In genomic region chr4:101306225-101306624, GRCh38 we compare ENCODE assay signal across 9 cellular contexts. TPM values are rescaled to one million over a fixed set of nuclear protein-coding genes. Genes with fewer than 3 reads are reported as not detected.
DNase-seq lines count a peak whose midpoint lies in the region; ATAC-seq, FAIRE-seq and TF ChIP-seq lines count a peak whose summit lies in the region.
"Had no signal": no experiment of that assay in that cellular context is flagged by ENCODE, and none has a peak within 500 bp of the region (broad histone marks: within the 10 kb centered on the region; RNA-seq: fewer than 3 reads in every experiment).

No MANE protein-coding gene starts in this region.

- no peak overlapping the region for H4K12ac ChIP-seq in trophoblast cell (ENCODE audit: low read depth, low read length)

- H3K4ac ChIP-seq in trophoblast cell (ENCODE audit: low read depth, low read length), result no peak overlapping the region

- H3K27me3 ChIP-seq in spleen (replicated peaks in 1 of 7) (no peaks in the 10 kb centered on the region), trophoblast cell (ENCODE audit: insufficient read depth, low read length) (no peaks in the 10 kb centered on the region)
- no peaks in the 10 kb centered on the region for H3K27me3 ChIP-seq in effector memory CD4-positive, alpha-beta T cell (replicated peaks; ENCODE audit: control insufficient read depth, insufficient read depth, low read length, poor library complexity, severe bottlenecking)

- no peak overlapping the region for H2BK5ac ChIP-seq in trophoblast cell (ENCODE audit: low read depth, low read length, poor library complexity)

- no peak overlapping the region for H2BK120ac ChIP-seq in trophoblast cell (ENCODE audit: insufficient read depth, low read length, poor library complexity)

- H3K36me3 ChIP-seq in spleen (no peaks in the 10 kb centered on the region), trophoblast cell (ENCODE audit: control insufficient read depth in 1 of 2, insufficient read depth in 2 of 2, low read length in 2 of 2) (no peaks in the 10 kb centered on the region)
- no peaks in the 10 kb centered on the region for H3K36me3 ChIP-seq in effector memory CD4-positive, alpha-beta T cell (ENCODE audit: control insufficient read depth, insufficient read depth, low read length)

- H3K27me3 Mint-ChIP-seq in osteocyte (ENCODE audit: unreplicated experiment), result no peaks in the 10 kb centered on the region

- intact Hi-C loops in spleen (cut with DNase I; ENCODE audit: low total_unique reads), result no loop called here

- H3K4me3 ChIP-seq in spleen, result no peak overlapping the region
- H3K4me3 ChIP-seq in effector memory CD4-positive, alpha-beta T cell (ENCODE audit: insufficient read depth, low read depth, low read length, poor library complexity, severe bottlenecking), result no peak overlapping the region
- H3K4me3 ChIP-seq in trophoblast cell (ENCODE audit: low read depth, low read length), result no peak overlapping the region

- H3K9ac ChIP-seq in trophoblast cell (ENCODE audit: low read length), result no peak overlapping the region

- H3K4me2 ChIP-seq in trophoblast cell (ENCODE audit: low read length), result no peak overlapping the region

- H4K8ac ChIP-seq in trophoblast cell (ENCODE audit: low read depth, low read length), result no peak overlapping the region

- TF ChIP-seq POLR2A in spleen (IDR thresholded peaks at IDR 0.05), result no peak

- TF ChIP-seq CTCF in osteocyte (IDR thresholded peaks at IDR 0.05) (no peak), spleen (IDR thresholded peaks at IDR 0.05 in 8 of 11, conservative IDR thresholded peaks at IDR 0.05 in 3 of 11) (no peak)

- DNase-seq in GM19239 (ENCODE audit: insufficient read length, low spot score), result no peak
- peak; percentile 8 for DNase-seq in UCSD-AML1 (lab: John Stamatoyannopoulos, UW; ENCODE audit: unreplicated experiment)
- no peak for DNase-seq in osteocyte (ENCODE audit: extremely low spot score, unreplicated experiment)
- DNase-seq in spleen, result no peak
- DNase-seq in DMS114 treated with DMSO at 0.1 percent for 48 hours (lab: John Stamatoyannopoulos, UW; ENCODE audit: unreplicated experiment), result no peak
- DNase-seq in effector memory CD4-positive, alpha-beta T cell, result no peak
- DNase-seq in trophoblast cell, result no peak
- DNase-seq: right cardiac atrium had no signal

- peak; percentile 80 for ATAC-seq in HG02870 (IDR thresholded peaks at IDR 0.05; ENCODE audit: unreplicated experiment)

- 43 to 54% (median 48%) methylated on average over 3 of the region's 3 CpGs for WGBS in spleen, 5 donors
- no CpG with 5 or more reads among the region's 3 CpGs for WGBS in trophoblast cell (ENCODE audit: extremely low coverage, insufficient coverage, insufficient read length)

- H3K79me2 ChIP-seq in trophoblast cell (ENCODE audit: control insufficient read depth, insufficient read depth, low read length, poor library complexity), result no peaks in the 10 kb centered on the region

- no peak overlapping the region for H3K23ac ChIP-seq in trophoblast cell (ENCODE audit: low read length)

- no peak overlapping the region for H4K91ac ChIP-seq in trophoblast cell (ENCODE audit: low read depth, low read length)

- no peak overlapping the region for H3K27ac Mint-ChIP-seq in osteocyte (ENCODE audit: unreplicated experiment)

- H2AK5ac ChIP-seq in trophoblast cell (ENCODE audit: low read length), result no peak overlapping the region

- H3K27ac ChIP-seq in spleen (no peak overlapping the region), trophoblast cell (ENCODE audit: low read depth, low read length) (no peak overlapping the region)
- H3K27ac ChIP-seq in effector memory CD4-positive, alpha-beta T cell (ENCODE audit: insufficient read depth, low read length, poor library complexity, severe bottlenecking), result no peak overlapping the region

- H3K9me3 Mint-ChIP-seq in osteocyte (ENCODE audit: unreplicated experiment), result no peaks in the 10 kb centered on the region

- H3K79me1 ChIP-seq in trophoblast cell (ENCODE audit: low read length), result no peaks in the 10 kb centered on the region

- H3K9me3 ChIP-seq in spleen, result no peaks in the 10 kb centered on the region
- H3K9me3 ChIP-seq in effector memory CD4-positive, alpha-beta T cell (ENCODE audit: control insufficient read depth, low read length), result no peaks in the 10 kb centered on the region
- no peaks in the 10 kb centered on the region for H3K9me3 ChIP-seq in trophoblast cell (ENCODE audit: insufficient read depth, low read depth, low read length)

- no peak overlapping the region for H2AFZ ChIP-seq in trophoblast cell (ENCODE audit: insufficient read depth, low read length, poor library complexity)

- peaks cover 27% of the 10 kb centered on the region for H3K4me1 Mint-ChIP-seq in osteocyte (ENCODE audit: unreplicated experiment)

- no peak overlapping the region for H3K14ac ChIP-seq in trophoblast cell (ENCODE audit: low read length)

- H3K4me3 Mint-ChIP-seq in osteocyte (ENCODE audit: unreplicated experiment), result peak overlapping the region; percentile 14

- peaks cover 6 to 78% (median 22%) of the 10 kb centered on the region in 6 donors for H3K4me1 ChIP-seq in spleen
- H3K4me1 ChIP-seq in effector memory CD4-positive, alpha-beta T cell (ENCODE audit: control insufficient read depth, insufficient read depth, low read length, poor library complexity, severe bottlenecking), result no peaks in the 10 kb centered on the region
- peaks cover 4% of the 10 kb centered on the region in 2 experiments for H3K4me1 ChIP-seq in trophoblast cell (ENCODE audit: control insufficient read depth in 1 of 2, insufficient read depth in 2 of 2, low read length in 2 of 2)

- FAIRE-seq in GM19239 (lab: Jason Lieb, UNC), result peak; percentile 82

- H3K36me3 Mint-ChIP-seq in osteocyte (ENCODE audit: unreplicated experiment), result no peaks in the 10 kb centered on the region

- no peak overlapping the region for H3K18ac ChIP-seq in trophoblast cell (ENCODE audit: low read length)

- no peak overlapping the region for H2BK12ac ChIP-seq in trophoblast cell (ENCODE audit: low read length)

RNA-seq across cellular contexts. Expression of gene PPP3CA, which starts 41.1 kb away (rescaled TPM):
- 40.5 and 41.5 TPM in 2 replicates for total RNA-seq in osteocyte
- total RNA-seq in spleen, result 10 to 100 TPM; 36.0 to 50.0 (median 40.7) TPM
- 10 to 100 TPM; 15.5 to 19.0 (median 15.5) TPM for polyA plus RNA-seq in spleen
- polyA plus RNA-seq in trophoblast cell (2013), result 28.0 TPM in 2 replicates
